ENCODE assay signal across 13 cellular contexts in the genomic region with DNA sequence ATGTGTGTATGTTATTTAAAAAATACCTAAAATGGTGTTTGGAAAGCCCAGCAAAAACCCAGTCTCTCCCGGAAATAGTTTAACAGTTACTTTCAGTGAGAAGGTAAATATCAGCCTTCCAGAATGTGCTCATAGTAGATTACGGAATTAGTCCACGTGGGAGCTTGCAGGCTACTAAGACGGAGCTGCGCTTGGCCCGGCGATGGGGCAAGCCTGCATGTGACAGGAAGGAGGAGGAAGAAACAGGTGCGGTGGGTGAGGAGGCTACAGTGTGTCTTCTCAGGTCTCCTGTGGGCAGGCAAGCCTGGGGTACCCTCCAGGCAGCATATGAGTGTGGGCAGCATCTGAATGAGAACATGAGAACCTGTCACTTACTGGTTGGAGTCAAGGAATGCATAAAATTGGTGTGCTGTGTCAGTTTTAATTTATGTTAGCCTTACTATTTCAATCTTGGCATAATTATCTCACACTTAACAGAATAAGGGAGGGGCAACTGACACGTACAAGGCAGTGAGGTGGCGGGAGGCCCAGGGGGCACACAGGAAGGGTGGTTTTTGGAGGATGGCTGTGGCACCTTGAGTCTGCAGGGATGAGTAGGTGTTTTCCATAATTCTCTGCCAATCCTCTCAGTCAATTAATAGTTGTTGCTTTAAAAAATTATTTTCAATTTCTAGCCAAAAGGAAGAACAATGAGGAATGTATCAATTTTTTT. TPM values are rescaled to one million over a fixed set of nuclear protein-coding genes. Genes with fewer than 3 reads are reported as not detected.
DNase-seq lines count a peak whose midpoint lies in the region; ATAC-seq and TF ChIP-seq lines count a peak whose summit lies in the region.
"Had no signal": no experiment of that assay in that cellular context is flagged by ENCODE, and none has a peak within 500 bp of the region (broad histone marks: within the 10 kb centered on the region; RNA-seq: fewer than 3 reads in every experiment).

No MANE protein-coding gene starts in this region.

- no peak for TF ChIP-seq CTCF in activated CD8-positive, alpha-beta T cell treated with anti-CD3 and anti-CD28 coated beads for 36 hours (IDR thresholded peaks at IDR 0.05)
- TF ChIP-seq CTCF in foreskin keratinocyte (conservative IDR thresholded peaks at IDR 0.05): no peak

- CTCF ChIA-PET in activated CD8-positive, alpha-beta T cell treated with anti-CD3 and anti-CD28 coated beads for 36 hours (lab: Charles Lee): no interaction called here

- H3K27me3 ChIP-seq in foreskin keratinocyte: no peaks in the 10 kb centered on the region
- H3K27me3 ChIP-seq: neutrophil had no signal

- DNase-seq in activated CD8-positive, alpha-beta memory T cell treated with anti-CD3 and anti-CD28 coated beads, Interleukin-2, amount 50 U/mL, for 48 hours: peak; percentile 54
- no peak for DNase-seq in activated CD8-positive, alpha-beta memory T cell treated with anti-CD3 and anti-CD28 coated beads, Interleukin-2, amount 50 U/mL, for 4 hours
- DNase-seq in activated CD8-positive, alpha-beta T cell treated with anti-CD3 and anti-CD28 coated beads for 36 hours: peak; percentile 72
- DNase-seq in foreskin keratinocyte (no peak), HUDEP-2 (lab: John Stamatoyannopoulos, UW; ENCODE audit: unreplicated experiment in 76 of 76) (no peak), medulla oblongata (ENCODE audit: extremely low spot score) (no peak), NCI-H187 (lab: John Stamatoyannopoulos, UW) (no peak)
- peak; percentile 28 for DNase-seq in stimulated activated CD8-positive, alpha-beta memory T cell treated with anti-CD3 and anti-CD28 coated beads, Interleukin-4, amount 100 ng/mL, for 48 hours
- DNase-seq: activated CD8-positive, alpha-beta memory T cell treated with anti-CD3 and anti-CD28 coated beads, Interleukin-2, amount 10 ng/mL, durations not matched to agents 7 days and 5 days; DND-41; NCI-H2227 treated with DMSO at 0.1 percent for 48 hours had no signal

- POLR2A ChIA-PET in activated CD8-positive, alpha-beta T cell treated with anti-CD3 and anti-CD28 coated beads for 36 hours (lab: Charles Lee): interaction anchor here (0.5 kb wide), 1 partner anchor 14 kb away, joined by 3 read pairs; no protein-coding TSS in a partner anchor

- peak; percentile 88 for ATAC-seq in activated CD8-positive, alpha-beta T cell treated with anti-CD3 and anti-CD28 coated beads for 36 hours
- ATAC-seq in foreskin keratinocyte: peak; percentile 27
- ATAC-seq: activated CD8-positive, alpha-beta memory T cell treated with anti-CD3 and anti-CD28 coated beads, Interleukin-2, amount 10 ng/mL, durations not matched to agents 7 days and 5 days; left lobe of liver had no signal

- H3K4me1 Mint-ChIP-seq in activated CD8-positive, alpha-beta T cell treated with anti-CD3 and anti-CD28 coated beads for 36 hours (ENCODE audit: low read depth): peaks cover 17% of the 10 kb centered on the region

- no peaks in the 10 kb centered on the region for H3K36me3 Mint-ChIP-seq in activated CD8-positive, alpha-beta T cell treated with anti-CD3 and anti-CD28 coated beads for 36 hours (ENCODE audit: low read depth)
- H3K36me3 Mint-ChIP-seq: activated CD8-positive, alpha-beta memory T cell treated with anti-CD3 and anti-CD28 coated beads, Interleukin-2, amount 10 ng/mL, durations not matched to agents 7 days and 5 days had no signal

- H3K9me3 Mint-ChIP-seq in activated CD8-positive, alpha-beta T cell treated with anti-CD3 and anti-CD28 coated beads for 36 hours: no peaks in the 10 kb centered on the region

- no peak overlapping the region for H3K4me3 Mint-ChIP-seq in activated CD8-positive, alpha-beta T cell treated with anti-CD3 and anti-CD28 coated beads for 36 hours
- H3K4me3 Mint-ChIP-seq: activated CD8-positive, alpha-beta memory T cell treated with anti-CD3 and anti-CD28 coated beads, Interleukin-2, amount 10 ng/mL, durations not matched to agents 7 days and 5 days had no signal

- peaks cover 5% of the 10 kb centered on the region for H3K4me1 ChIP-seq in foreskin keratinocyte

- H3K27me3 Mint-ChIP-seq in activated CD8-positive, alpha-beta T cell treated with anti-CD3 and anti-CD28 coated beads for 36 hours: peaks cover 1% of the 10 kb centered on the region

- H3K27ac ChIP-seq in foreskin keratinocyte: no peak overlapping the region
- H3K27ac ChIP-seq: neutrophil had no signal

- peak overlapping the region; percentile 68 for H3K27ac Mint-ChIP-seq in activated CD8-positive, alpha-beta T cell treated with anti-CD3 and anti-CD28 coated beads for 36 hours
- H3K27ac Mint-ChIP-seq: activated CD8-positive, alpha-beta memory T cell treated with anti-CD3 and anti-CD28 coated beads, Interleukin-2, amount 10 ng/mL, durations not matched to agents 7 days and 5 days had no signal

- intact Hi-C loops in activated CD8-positive, alpha-beta T cell treated with anti-CD3 and anti-CD28 coated beads for 36 hours (cut with micrococcal nuclease): loop anchor here (5.0 kb wide), 1 partner anchor 73 kb away; no protein-coding TSS in a partner anchor

RNA-seq across cellular contexts. Expression of a gene that starts 35.7 kb away (rescaled TPM):
- total RNA-seq in activated CD8-positive, alpha-beta T cell treated with anti-CD3 and anti-CD28 coated beads for 36 hours: under 1 TPM in 1 of 2 experiments, not detected in 1; 0.09 TPM
- 3.6 and 6.7 TPM in 2 replicates for total RNA-seq in foreskin keratinocyte
- 1.1 and 1.9 TPM in 2 replicates for polyA plus RNA-seq in foreskin keratinocyte

Comparison
In these comparisons a context has a peak if more than half of its experiments do, and no peak if none do; other contexts are left out.
1. DNase-seq: peak in activated CD8-positive, alpha-beta memory T cell treated with anti-CD3 and anti-CD28 coated beads, Interleukin-2, amount 50 U/mL, for 48 hours (single experiment), activated CD8-positive, alpha-beta T cell treated with anti-CD3 and anti-CD28 coated beads for 36 hours (single experiment) and stimulated activated CD8-positive, alpha-beta memory T cell treated with anti-CD3 and anti-CD28 coated beads, Interleukin-4, amount 100 ng/mL, for 48 hours (single experiment); none in activated CD8-positive, alpha-beta memory T cell treated with anti-CD3 and anti-CD28 coated beads, Interleukin-2, amount 50 U/mL, for 4 hours (single experiment), foreskin keratinocyte (0 of 2), HUDEP-2 (0 of 76), medulla oblongata (single experiment) and NCI-H187 (0 of 2).